19 cellular contexts compared by ENCODE assay signal in genomic region chr6:140579918-140580317, GRCh38.
DNase-seq lines count a peak whose midpoint lies in the region; ATAC-seq and TF ChIP-seq lines count a peak whose summit lies in the region.
"Had no signal": no experiment of that assay in that cellular context is flagged by ENCODE, and none has a peak within 500 bp of the region (broad histone marks: within the 10 kb centered on the region; RNA-seq: fewer than 3 reads in every experiment).

No MANE protein-coding gene starts in this region.

- H2AFZ ChIP-seq in GM23248 = 0 out of 2 replicates have a peak overlapping the region, but pooled peaks have one; percentile 14

- in situ Hi-C loops in GM23248 (cut with MboI) = no loop called here

- no peak overlapping the region for H3K9ac ChIP-seq in GM23248
- H3K9ac ChIP-seq: BLaER1 had no signal

- no peaks in the 10 kb centered on the region for H3K27me3 ChIP-seq in GM23248 (replicated peaks; ENCODE audit: insufficient read depth)
- H3K27me3 ChIP-seq: BLaER1 had no signal

- H3K27me3 Mint-ChIP-seq in WTC11 (ENCODE audit: low read depth) (no peaks in the 10 kb centered on the region), neural crest cell (ENCODE audit: low read depth) (no peaks in the 10 kb centered on the region)

- H3K27ac ChIP-seq in GM23248 = no peak overlapping the region
- H3K27ac ChIP-seq: 22Rv1, A549, BLaER1, HL-60 had no signal

- TF ChIP-seq CTCF in WTC11 (IDR thresholded peaks at IDR 0.05) = no peak
- no peak for TF ChIP-seq CTCF in neural crest cell (conservative IDR thresholded peaks at IDR 0.05)

- no peaks in the 10 kb centered on the region for H3K4me1 ChIP-seq in GM23248 (ENCODE audit: insufficient read depth)
- H3K4me1 ChIP-seq: A549, BLaER1 had no signal

- H3K4me3 Mint-ChIP-seq in WTC11 (no peak overlapping the region), neural crest cell (no peak overlapping the region)
- H3K4me3 Mint-ChIP-seq: CD14-positive monocyte; CD4-positive, alpha-beta memory T cell; H9 had no signal

- H3K4me1 Mint-ChIP-seq in WTC11 (peaks cover 12% of the 10 kb centered on the region), neural crest cell (peaks cover 20% of the 10 kb centered on the region)
- H3K4me1 Mint-ChIP-seq: CD14-positive monocyte had no signal

- H3K36me3 Mint-ChIP-seq in WTC11 (no peaks in the 10 kb centered on the region), neural crest cell (ENCODE audit: low read depth) (no peaks in the 10 kb centered on the region)
- H3K36me3 Mint-ChIP-seq: CD14-positive monocyte; CD4-positive, alpha-beta memory T cell had no signal

- H3K9me3 ChIP-seq in GM23248 (ENCODE audit: low read depth) = no peaks in the 10 kb centered on the region
- H3K9me3 ChIP-seq: A549, BLaER1 had no signal

- no peaks in the 10 kb centered on the region for H3K36me3 ChIP-seq in GM23248 (ENCODE audit: low read depth)
- H3K36me3 ChIP-seq: BLaER1 had no signal

- no peaks in the 10 kb centered on the region for H3K9me2 ChIP-seq in GM23248 (ENCODE audit: insufficient read depth)

- WGBS in GM23248 (ENCODE audit: low coverage in 1 of 2, low lambda C conversion rate in 2 of 2, missing lambda C conversion rate in 2 of 2), 2 experiments = 95 to 100% methylated on average over 1 of the region's 1 CpG

- no peaks in the 10 kb centered on the region for H4K20me1 ChIP-seq in GM23248 (ENCODE audit: insufficient read depth)
- H4K20me1 ChIP-seq: BLaER1 had no signal

- no peak overlapping the region for H3K27ac Mint-ChIP-seq in WTC11
- H3K27ac Mint-ChIP-seq in neural crest cell (ENCODE audit: unreplicated experiment) = peak overlapping the region; percentile 2
- H3K27ac Mint-ChIP-seq: CD14-positive monocyte, H9 had no signal

- H3F3A ChIP-seq in GM23248 (ENCODE audit: insufficient read depth) = no peaks in the 10 kb centered on the region

- CTCF ChIA-PET in WTC11 (lab: Charles Lee) = no interaction called here

- no peak overlapping the region for H3K4me3 ChIP-seq in GM23248
- H3K4me3 ChIP-seq: A549, BLaER1 had no signal

- no peak overlapping the region for H3K4me2 ChIP-seq in GM23248 (ENCODE audit: unreplicated experiment)
- H3K4me2 ChIP-seq: A549, BLaER1 had no signal

- no peaks in the 10 kb centered on the region for H3K79me2 ChIP-seq in GM23248 (ENCODE audit: insufficient read depth)

- DNase-seq in NCI-H82 (lab: John Stamatoyannopoulos, UW) (peak; percentile 15), NCI-H82 treated with DMSO at 0.1 percent for 48 hours (lab: John Stamatoyannopoulos, UW; ENCODE audit: unreplicated experiment) (no peak), GM23248 (no peak), WTC11 (ENCODE audit: low spot score) (no peak), neural crest cell (ENCODE audit: low read depth, low spot score) (no peak), superior temporal gyrus (ENCODE audit: extremely low spot score) (no peak)
- DNase-seq: CD4-positive, alpha-beta memory T cell; DMS153; DMS79; GDM1; H9; IMR-90 had no signal

- H3K9me3 Mint-ChIP-seq in WTC11 (no peaks in the 10 kb centered on the region), neural crest cell (no peaks in the 10 kb centered on the region)
- H3K9me3 Mint-ChIP-seq: CD4-positive, alpha-beta memory T cell; H9 had no signal

- POLR2A ChIA-PET in WTC11 (lab: Charles Lee) = no interaction called here

- ATAC-seq in WTC11 (peak; percentile 43; the same call in 1 of the 2 replicates), HG03439 (IDR thresholded peaks at IDR 0.05; ENCODE audit: unreplicated experiment) (no peak), HG02798 (IDR thresholded peaks at IDR 0.05; ENCODE audit: poor library complexity, unreplicated experiment) (no peak)
- ATAC-seq: A549 had no signal

TF ChIP-seq in WTC11, 78 proteins besides CTCF, POLR2A, EP300 and RAD21 (continues in another document):
- TF ChIP-seq HMGXB4 (CRISPR knock-in tag; IDR thresholded peaks at IDR 0.05) (no peak), AFF4 (CRISPR knock-in tag; IDR thresholded peaks at IDR 0.05; ENCODE audit: borderline replicate concordance) (no peak), ATF2 (CRISPR knock-in tag; IDR thresholded peaks at IDR 0.05; ENCODE audit: borderline replicate concordance, low read depth) (no peak), TEAD1 (CRISPR knock-in tag; IDR thresholded peaks at IDR 0.05) (no peak), SP1 (CRISPR knock-in tag; conservative IDR thresholded peaks at IDR 0.05) (no peak), ELF4 (CRISPR knock-in tag; IDR thresholded peaks at IDR 0.05; ENCODE audit: low read depth) (no peak), ZNF512 (CRISPR knock-in tag; IDR thresholded peaks at IDR 0.05; ENCODE audit: borderline replicate concordance) (no peak), ERG (CRISPR knock-in tag; IDR thresholded peaks at IDR 0.05) (no peak)
